8 cellular contexts compared by ENCODE assay signal in genomic region chr7:5429857-5430611, GRCh38. TPM values are rescaled to one million over a fixed set of nuclear protein-coding genes. Genes with fewer than 3 reads are reported as not detected.
DNase-seq lines count a peak whose midpoint lies in the region; ATAC-seq, FAIRE-seq and TF ChIP-seq lines count a peak whose summit lies in the region.

No MANE protein-coding gene starts in this region.

- TF ChIP-seq POLR2A in GM18505 (IDR thresholded peaks at IDR 0.05; ENCODE audit: borderline replicate concordance, extremely low read depth, insufficient read depth, insufficient read length) = no peak

- H3K27ac Mint-ChIP-seq in CD4-positive, alpha-beta T cell = no peak overlapping the region
- H3K27ac Mint-ChIP-seq in brain = peak overlapping the region; percentile 99 to 100 (median 100)
- H3K27ac Mint-ChIP-seq in stimulated activated naive CD8-positive, alpha-beta T cell treated with anti-CD3 and anti-CD28 coated beads, Interleukin-15, Interleukin-2, amounts not matched to agents 100 ng/mL and 50 ng/mL, for 24 hours = no peak overlapping the region

- peaks cover 5% of the 10 kb centered on the region for H3K9me3 ChIP-seq in CD4-positive, alpha-beta T cell (ENCODE audit: control insufficient read depth, low read length)
- H3K9me3 ChIP-seq in HUES6 (ENCODE audit: control insufficient read depth, insufficient read depth, low read depth, low read length) = peaks cover 5% of the 10 kb centered on the region
- no peaks in the 10 kb centered on the region for H3K9me3 ChIP-seq in keratinocyte (ENCODE audit: control insufficient read depth, low read depth, low read length)

- no peaks in the 10 kb centered on the region for H3K9me1 ChIP-seq in keratinocyte (ENCODE audit: control insufficient read depth, extremely low read depth, insufficient read depth, low read length)

- H4K20me1 ChIP-seq in keratinocyte (ENCODE audit: control insufficient read depth, extremely low read depth, insufficient read depth, low read length) = no peaks in the 10 kb centered on the region

- peaks cover 67% of the 10 kb centered on the region for H3K27me3 ChIP-seq in CD4-positive, alpha-beta T cell (ENCODE audit: control insufficient read depth, insufficient read depth, low read length)
- peaks cover 25% of the 10 kb centered on the region; the same call in 1 of the 2 replicates for H3K27me3 ChIP-seq in HUES6 (ENCODE audit: control insufficient read depth, insufficient read depth, low read length)
- H3K27me3 ChIP-seq in keratinocyte (ENCODE audit: control insufficient read depth, extremely low read depth, insufficient read depth, low read length) = no peaks in the 10 kb centered on the region

- peak; percentile 84 for FAIRE-seq in keratinocyte (lab: Jason Lieb, UNC)
- FAIRE-seq in frontal cortex (lab: Jason Lieb, UNC) = no peak

- no peak overlapping the region for H2AFZ ChIP-seq in keratinocyte (ENCODE audit: control insufficient read depth, low read length)

- H3K9me3 Mint-ChIP-seq in CD4-positive, alpha-beta T cell = no peaks in the 10 kb centered on the region
- peaks cover 0 to 29% (median 16%) of the 10 kb centered on the region in 5 experiments for H3K9me3 Mint-ChIP-seq in brain
- peaks cover 3% of the 10 kb centered on the region for H3K9me3 Mint-ChIP-seq in stimulated activated naive CD8-positive, alpha-beta T cell treated with anti-CD3 and anti-CD28 coated beads, Interleukin-15, Interleukin-2, amounts not matched to agents 100 ng/mL and 50 ng/mL, for 24 hours

- no peaks in the 10 kb centered on the region for H3K36me3 Mint-ChIP-seq in CD4-positive, alpha-beta T cell (ENCODE audit: low read depth)
- peaks cover 36% of the 10 kb centered on the region for H3K36me3 Mint-ChIP-seq in brain
- H3K36me3 Mint-ChIP-seq in stimulated activated naive CD8-positive, alpha-beta T cell treated with anti-CD3 and anti-CD28 coated beads, Interleukin-15, Interleukin-2, amounts not matched to agents 100 ng/mL and 50 ng/mL, for 24 hours (ENCODE audit: low read depth) = peaks cover 5% of the 10 kb centered on the region

- H3K4me1 ChIP-seq in HUES6 (ENCODE audit: control insufficient read depth, insufficient read depth, low read length) = peaks cover 21% of the 10 kb centered on the region
- H3K4me1 ChIP-seq in keratinocyte (ENCODE audit: control insufficient read depth, extremely low read depth, insufficient read depth, low read length) = peaks cover 10% of the 10 kb centered on the region

- CTCF ChIA-PET in CD4-positive, alpha-beta T cell (lab: Charles Lee) = no interaction called here

- peak overlapping the region; percentile 45 for H3K4me3 Mint-ChIP-seq in CD4-positive, alpha-beta T cell
- peak overlapping the region; percentile 94 to 100 (median 97) for H3K4me3 Mint-ChIP-seq in brain
- H3K4me3 Mint-ChIP-seq in stimulated activated naive CD8-positive, alpha-beta T cell treated with anti-CD3 and anti-CD28 coated beads, Interleukin-15, Interleukin-2, amounts not matched to agents 100 ng/mL and 50 ng/mL, for 24 hours = peak overlapping the region; percentile 27

- H3K9ac ChIP-seq in HUES6 (ENCODE audit: low read length) = peak overlapping the region; percentile 97
- peak overlapping the region; percentile 99 for H3K9ac ChIP-seq in keratinocyte (ENCODE audit: control insufficient read depth, extremely low read depth, insufficient read depth, low read length)

- H3K79me2 ChIP-seq in keratinocyte (ENCODE audit: control insufficient read depth, insufficient read depth, low read length) = peaks cover 58% of the 10 kb centered on the region

- dilution Hi-C loops in keratinocyte (cut with MboI; ENCODE audit: extremely low pct_ligation_motif_present, low sequenced_read_pairs) = no loop called here

- no peak for ATAC-seq in CD4-positive, alpha-beta T cell (ENCODE audit: poor library complexity)
- ATAC-seq in GM18505 (IDR thresholded peaks at IDR 0.05; ENCODE audit: unreplicated experiment) = no peak

- peak overlapping the region; percentile 83 for H3K4me2 ChIP-seq in keratinocyte (ENCODE audit: control insufficient read depth, extremely low read depth, insufficient read depth, low read depth, low read length)

- no peak for TF ChIP-seq CTCF in CD4-positive, alpha-beta T cell (IDR thresholded peaks at IDR 0.05)
- no peak for TF ChIP-seq CTCF in brain (conservative IDR thresholded peaks at IDR 0.05)
- TF ChIP-seq CTCF in keratinocyte (optimal IDR thresholded peaks at IDR 0.05 in 1 of 3, IDR thresholded peaks at IDR 0.05 in 1 of 3, conservative IDR thresholded peaks at IDR 0.05 in 1 of 3; ENCODE audit: extremely low read depth in 1 of 3, insufficient read depth in 2 of 3, low read length in 3 of 3) = no peak

- POLR2A ChIA-PET in CD4-positive, alpha-beta T cell (lab: Charles Lee) = no interaction called here

- no peak for DNase-seq in CD4-positive, alpha-beta T cell
- DNase-seq in keratinocyte (ENCODE audit: low read depth, low spot score) = peak; percentile 79
- no peak for DNase-seq in frontal cortex (ENCODE audit: low spot score in 2 of 2)
- DNase-seq in SIG-M5 treated with dmso at 0.1 percent for 504 hours (lab: John Stamatoyannopoulos, UW; ENCODE audit: unreplicated experiment) = no peak

- H3K27ac ChIP-seq in CD4-positive, alpha-beta T cell (ENCODE audit: low read depth, low read length) = no peak overlapping the region
- H3K27ac ChIP-seq in HUES6 (ENCODE audit: low read depth, low read length) (peak overlapping the region; percentile 54; the same call in 1 of the 2 replicates), keratinocyte (ENCODE audit: control insufficient read depth, insufficient read depth, low read length) (peak overlapping the region; percentile 96)

- peak overlapping the region; percentile 76 for H3K4me3 ChIP-seq in HUES6 (ENCODE audit: low read depth, low read length)
- H3K4me3 ChIP-seq in keratinocyte (ENCODE audit: control insufficient read depth in 2 of 3, extremely low read depth in 1 of 3, insufficient read depth in 2 of 3, low read depth in 1 of 3, low read length in 3 of 3) = peak overlapping the region; percentile 87 to 94 (median 93)

- peaks cover 82% of the 10 kb centered on the region for H3K27me3 Mint-ChIP-seq in CD4-positive, alpha-beta T cell
- peaks cover 19% of the 10 kb centered on the region for H3K27me3 Mint-ChIP-seq in brain
- H3K27me3 Mint-ChIP-seq in stimulated activated naive CD8-positive, alpha-beta T cell treated with anti-CD3 and anti-CD28 coated beads, Interleukin-15, Interleukin-2, amounts not matched to agents 100 ng/mL and 50 ng/mL, for 24 hours = peaks cover 72% of the 10 kb centered on the region

- H3K4me1 Mint-ChIP-seq in CD4-positive, alpha-beta T cell (ENCODE audit: low read depth) = peaks cover 18% of the 10 kb centered on the region
- H3K4me1 Mint-ChIP-seq in brain = peaks cover 27% of the 10 kb centered on the region
- H3K4me1 Mint-ChIP-seq in stimulated activated naive CD8-positive, alpha-beta T cell treated with anti-CD3 and anti-CD28 coated beads, Interleukin-15, Interleukin-2, amounts not matched to agents 100 ng/mL and 50 ng/mL, for 24 hours (ENCODE audit: low read depth) = peaks cover 28% of the 10 kb centered on the region

- intact Hi-C loops in CD4-positive, alpha-beta T cell (cut with DNase I, micrococcal nuclease) = no loop called here

- peaks cover 4% of the 10 kb centered on the region; the same call in 1 of the 2 replicates for H3K36me3 ChIP-seq in HUES6 (ENCODE audit: control insufficient read depth, insufficient read depth, low read length)
- H3K36me3 ChIP-seq in keratinocyte (ENCODE audit: control insufficient read depth in 2 of 2, extremely low read depth in 1 of 2, insufficient read depth in 2 of 2, low read length in 2 of 2) = peaks cover 2 to 5% of the 10 kb centered on the region in 2 experiments

RNA-seq across cellular contexts. Expression of gene TNRC18, which starts 6.4 kb away (rescaled TPM):
- 10 to 100 TPM; 69.9 TPM for total RNA-seq in CD4-positive, alpha-beta T cell
- polyA plus RNA-seq in brain (ENCODE audit: insufficient read depth, low read depth, low replicate concordance) (36.8 TPM), keratinocyte (9.3 to 25.7 TPM (median 13.2 TPM) in 3 replicates)
- 18.5 TPM for polyA plus RNA-seq in keratinocyte (2011; ENCODE audit: low read depth)
- polyA plus RNA-seq in keratinocyte (2011; cell fraction: cytosol; rRNA removed) = 7.1 and 13.8 TPM in 2 replicates
- 62.2 and 62.8 TPM in 2 replicates for polyA plus RNA-seq in keratinocyte (2011; cell fraction: nucleus; rRNA removed)
- 15.0 and 64.6 TPM in 2 replicates for polyA plus RNA-seq in keratinocyte (2012; ENCODE audit: low replicate concordance)
- polyA minus RNA-seq in keratinocyte = 29.6 to 131 TPM (median 30.0 TPM) in 3 replicates
- polyA minus RNA-seq in keratinocyte (2011; cell fraction: cytosol; rRNA and poly(A)+ RNA removed) = 74.2 TPM
- polyA minus RNA-seq in keratinocyte (2011; cell fraction: nucleus; rRNA and poly(A)+ RNA removed) = 86.9 and 115 TPM in 2 replicates
- 40.8 TPM for total RNA-seq in frontal cortex

Comparison
In these comparisons a context has a peak if more than half of its experiments do, and no peak if none do; other contexts are left out.
1. H3K27ac Mint-ChIP-seq: peak in brain (5 of 5); none in CD4-positive, alpha-beta T cell (single experiment) and stimulated activated naive CD8-positive, alpha-beta T cell treated with anti-CD3 and anti-CD28 coated beads, Interleukin-15, Interleukin-2, amounts not matched to agents 100 ng/mL and 50 ng/mL, for 24 hours (single experiment).
2. H3K4me3 Mint-ChIP-seq: peak in every context shown above with its lines; median percentile 97 in brain; 45 in CD4-positive, alpha-beta T cell; 27 in stimulated activated naive CD8-positive, alpha-beta T cell treated with anti-CD3 and anti-CD28 coated beads, Interleukin-15, Interleukin-2, amounts not matched to agents 100 ng/mL and 50 ng/mL, for 24 hours.